13 cellular contexts compared by ENCODE assay signal in the genomic region with DNA sequence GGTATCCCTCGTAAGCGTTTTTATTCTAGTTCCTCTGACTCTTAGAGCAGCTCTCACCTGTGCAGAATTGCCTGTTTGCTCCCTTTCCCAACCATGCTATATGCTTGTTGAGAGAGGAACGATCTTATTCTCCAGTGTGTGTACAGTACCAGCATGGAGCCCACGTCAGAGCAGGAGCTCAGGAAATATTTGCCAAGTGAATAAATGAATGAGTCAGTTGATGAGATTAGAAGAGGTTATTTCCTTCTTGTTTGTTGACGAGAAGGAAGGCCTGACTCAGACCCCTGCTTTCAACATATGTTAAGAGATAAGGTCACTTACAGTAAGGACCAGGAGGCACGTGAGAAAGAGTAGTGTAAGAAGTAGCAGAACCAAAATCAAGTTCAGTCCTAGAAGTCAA.
DNase-seq lines count a peak whose midpoint lies in the region; ATAC-seq and TF ChIP-seq lines count a peak whose summit lies in the region.
"Had no signal": no experiment of that assay in that cellular context is flagged by ENCODE, and none has a peak within 500 bp of the region (broad histone marks: within the 10 kb centered on the region; RNA-seq: fewer than 3 reads in every experiment).

No MANE protein-coding gene starts in this region.

- peaks cover 3% of the 10 kb centered on the region for H3K4me1 Mint-ChIP-seq in activated T-helper 17 cell treated with anti-CD3 and anti-CD28 coated beads, Interleukin-2, amount 50 U/mL, for 72 hours
- no peaks in the 10 kb centered on the region for H3K4me1 Mint-ChIP-seq in CD8-positive, alpha-beta T cell (ENCODE audit: low read depth)
- peaks cover 3% of the 10 kb centered on the region for H3K4me1 Mint-ChIP-seq in activated T-helper 2 cell treated with anti-CD3 and anti-CD28 coated beads, Interferon-gamma antibody, Interleukin-2, Interleukin-4, amounts not matched to agents 10 μg/mL and 5 μg/mL and 100 μg/mL, durations not matched to agents 14 hours and 24 hours and 36 hours (ENCODE audit: low read depth)
- H3K4me1 Mint-ChIP-seq: immature natural killer cell had no signal

- CTCF ChIA-PET in AG04449 (lab: Yijun Ruan, JAX), result interaction anchor here (1.0 to 14.4 kb wide), 4 partner anchors 23 to 382 kb away, joined by 3 to 146 read pairs (median 12); a partner anchor contains a TSS
- CTCF ChIA-PET in CD8-positive, alpha-beta T cell (lab: Charles Lee), result no interaction called here

- DNase-seq in AG04449 (ENCODE audit: low read depth, low spot score), result peak; percentile 90
- peak; percentile 89 for DNase-seq in HS-5 (ENCODE audit: low read depth)
- DNase-seq in hepatocyte (ENCODE audit: low spot score), result peak; percentile 72
- DNase-seq in CD8-positive, alpha-beta T cell, result no peak
- no peak for DNase-seq in activated T-helper 2 cell treated with anti-CD3 and anti-CD28 coated beads, Interferon-gamma antibody, Interleukin-2, Interleukin-4, amounts not matched to agents 10 μg/mL and 5 μg/mL and 100 μg/mL, durations not matched to agents 14 hours and 24 hours and 36 hours (ENCODE audit: low spot score)
- DNase-seq: activated naive CD4-positive, alpha-beta T cell treated with anti-CD3 and anti-CD28 coated beads, Interleukin-2, amount 50 U/mL, for 16 hours; immature natural killer cell had no signal

- H3K36me3 Mint-ChIP-seq in activated T-helper 17 cell treated with anti-CD3 and anti-CD28 coated beads, Interleukin-2, amount 50 U/mL, for 72 hours (ENCODE audit: low read depth), result no peaks in the 10 kb centered on the region
- H3K36me3 Mint-ChIP-seq in CD8-positive, alpha-beta T cell, result no peaks in the 10 kb centered on the region
- no peaks in the 10 kb centered on the region for H3K36me3 Mint-ChIP-seq in activated T-helper 2 cell treated with anti-CD3 and anti-CD28 coated beads, Interferon-gamma antibody, Interleukin-2, Interleukin-4, amounts not matched to agents 10 μg/mL and 5 μg/mL and 100 μg/mL, durations not matched to agents 14 hours and 24 hours and 36 hours (ENCODE audit: low read depth)
- H3K36me3 Mint-ChIP-seq: immature natural killer cell had no signal

- H3K27me3 ChIP-seq in hepatocyte, result no peaks in the 10 kb centered on the region
- H3K27me3 ChIP-seq in CD8-positive, alpha-beta T cell (ENCODE audit: insufficient read depth, low read length), result no peaks in the 10 kb centered on the region
- H3K27me3 ChIP-seq: neutrophil had no signal

- H3K27ac ChIP-seq in hepatocyte, result peak overlapping the region; percentile 74
- no peak overlapping the region for H3K27ac ChIP-seq in CD8-positive, alpha-beta T cell (ENCODE audit: low read depth, low read length)
- H3K27ac ChIP-seq: C4-2B, neutrophil had no signal

- ATAC-seq in activated T-helper 17 cell treated with anti-CD3 and anti-CD28 coated beads, Interleukin-2, amount 50 U/mL, for 72 hours (replicated peaks), result peak; percentile 28
- ATAC-seq in GM21526 (IDR thresholded peaks at IDR 0.05; ENCODE audit: low FRiP score, unreplicated experiment), result no peak
- ATAC-seq in CD8-positive, alpha-beta T cell, result no peak
- ATAC-seq in HG02885 (IDR thresholded peaks at IDR 0.05; ENCODE audit: poor library complexity, unreplicated experiment), result no peak
- ATAC-seq: GM12878 had no signal

- TF ChIP-seq CTCF in AG04449 (IDR thresholded peaks at IDR 0.05; ENCODE audit: insufficient read depth, low read length, missing control alignments) (no peak), hepatocyte (IDR thresholded peaks at IDR 0.05; ENCODE audit: poor library complexity) (no peak)
- no peak for TF ChIP-seq CTCF in CD8-positive, alpha-beta T cell (IDR thresholded peaks at IDR 0.05)

- H3K27ac Mint-ChIP-seq in activated T-helper 17 cell treated with anti-CD3 and anti-CD28 coated beads, Interleukin-2, amount 50 U/mL, for 72 hours, result no peak overlapping the region
- no peak overlapping the region for H3K27ac Mint-ChIP-seq in CD8-positive, alpha-beta T cell
- H3K27ac Mint-ChIP-seq in activated T-helper 2 cell treated with anti-CD3 and anti-CD28 coated beads, Interferon-gamma antibody, Interleukin-2, Interleukin-4, amounts not matched to agents 10 μg/mL and 5 μg/mL and 100 μg/mL, durations not matched to agents 14 hours and 24 hours and 36 hours, result no peak overlapping the region
- H3K27ac Mint-ChIP-seq: immature natural killer cell had no signal

- no peaks in the 10 kb centered on the region for H4K20me1 ChIP-seq in hepatocyte (ENCODE audit: insufficient read depth, poor library complexity, severe bottlenecking)

- no peak overlapping the region for H2AFZ ChIP-seq in hepatocyte

- H3K27me3 Mint-ChIP-seq in activated T-helper 17 cell treated with anti-CD3 and anti-CD28 coated beads, Interleukin-2, amount 50 U/mL, for 72 hours, result peaks cover 2% of the 10 kb centered on the region
- H3K27me3 Mint-ChIP-seq in CD8-positive, alpha-beta T cell (ENCODE audit: low read depth), result peaks cover 6% of the 10 kb centered on the region
- peaks cover 1% of the 10 kb centered on the region for H3K27me3 Mint-ChIP-seq in activated T-helper 2 cell treated with anti-CD3 and anti-CD28 coated beads, Interferon-gamma antibody, Interleukin-2, Interleukin-4, amounts not matched to agents 10 μg/mL and 5 μg/mL and 100 μg/mL, durations not matched to agents 14 hours and 24 hours and 36 hours (ENCODE audit: low read depth)

- WGBS in hepatocyte (ENCODE audit: low lambda C conversion rate, missing lambda C conversion rate), result 70% methylated on average over 6 of the region's 6 CpGs

- no peaks in the 10 kb centered on the region for H3K9me2 ChIP-seq in hepatocyte (replicated peaks; ENCODE audit: insufficient read depth)

- no peaks in the 10 kb centered on the region for H3K36me3 ChIP-seq in hepatocyte (replicated peaks; ENCODE audit: insufficient read depth, low read depth)
- no peaks in the 10 kb centered on the region for H3K36me3 ChIP-seq in CD8-positive, alpha-beta T cell (ENCODE audit: insufficient read depth, low read length)
- H3K36me3 ChIP-seq: neutrophil had no signal

- POLR2A ChIA-PET in AG04449 (lab: Yijun Ruan, JAX), result interaction anchor here (0.6 to 0.8 kb wide), 2 partner anchors 12 to 196 kb away, joined by 3 read pairs; no protein-coding TSS in a partner anchor
- POLR2A ChIA-PET in CD8-positive, alpha-beta T cell (lab: Charles Lee), result no interaction called here

- no peaks in the 10 kb centered on the region for H3K79me2 ChIP-seq in hepatocyte

- H3K4me2 ChIP-seq in hepatocyte, result no peak overlapping the region

- no peaks in the 10 kb centered on the region for H3K9me3 ChIP-seq in hepatocyte (ENCODE audit: low read depth)
- no peaks in the 10 kb centered on the region for H3K9me3 ChIP-seq in CD8-positive, alpha-beta T cell (ENCODE audit: low read length)
- H3K9me3 ChIP-seq: neutrophil had no signal

- H3K4me3 ChIP-seq in AG04449 (ENCODE audit: low read depth, low read length) (no peak overlapping the region), hepatocyte (no peak overlapping the region)
- no peak overlapping the region for H3K4me3 ChIP-seq in CD8-positive, alpha-beta T cell (ENCODE audit: low read depth, low read length)
- H3K4me3 ChIP-seq: GM12878 had no signal

- peaks cover 11% of the 10 kb centered on the region for H3K4me1 ChIP-seq in hepatocyte (ENCODE audit: insufficient read depth)
- no peaks in the 10 kb centered on the region for H3K4me1 ChIP-seq in CD8-positive, alpha-beta T cell (ENCODE audit: insufficient read depth, low read length)

- no peak overlapping the region for H3K4me3 Mint-ChIP-seq in activated T-helper 17 cell treated with anti-CD3 and anti-CD28 coated beads, Interleukin-2, amount 50 U/mL, for 72 hours
- H3K4me3 Mint-ChIP-seq in CD8-positive, alpha-beta T cell, result no peak overlapping the region
- H3K4me3 Mint-ChIP-seq in activated T-helper 2 cell treated with anti-CD3 and anti-CD28 coated beads, Interferon-gamma antibody, Interleukin-2, Interleukin-4, amounts not matched to agents 10 μg/mL and 5 μg/mL and 100 μg/mL, durations not matched to agents 14 hours and 24 hours and 36 hours (ENCODE audit: low read depth), result no peak overlapping the region
- H3K4me3 Mint-ChIP-seq: immature natural killer cell had no signal

- no peaks in the 10 kb centered on the region for H3K9me3 Mint-ChIP-seq in activated T-helper 17 cell treated with anti-CD3 and anti-CD28 coated beads, Interleukin-2, amount 50 U/mL, for 72 hours
- no peaks in the 10 kb centered on the region for H3K9me3 Mint-ChIP-seq in CD8-positive, alpha-beta T cell
- no peaks in the 10 kb centered on the region for H3K9me3 Mint-ChIP-seq in activated T-helper 2 cell treated with anti-CD3 and anti-CD28 coated beads, Interferon-gamma antibody, Interleukin-2, Interleukin-4, amounts not matched to agents 10 μg/mL and 5 μg/mL and 100 μg/mL, durations not matched to agents 14 hours and 24 hours and 36 hours
- H3K9me3 Mint-ChIP-seq: immature natural killer cell had no signal

- intact Hi-C loops in CD8-positive, alpha-beta T cell (cut with DNase I, micrococcal nuclease), result no loop called here
- intact Hi-C loops in activated T-helper 2 cell treated with anti-CD3 and anti-CD28 coated beads, Interferon-gamma antibody, Interleukin-2, Interleukin-4, amounts not matched to agents 10 μg/mL and 5 μg/mL and 100 μg/mL, durations not matched to agents 14 hours and 24 hours and 36 hours (cut with micrococcal nuclease), result no loop called here

Comparison
In these comparisons a context has a peak if more than half of its experiments do, and no peak if none do; other contexts are left out.
1. DNase-seq: peak in AG04449 (single experiment), HS-5 (single experiment) and hepatocyte (single experiment); none in CD8-positive, alpha-beta T cell (0 of 7) and activated T-helper 2 cell treated with anti-CD3 and anti-CD28 coated beads, Interferon-gamma antibody, Interleukin-2, Interleukin-4, amounts not matched to agents 10 μg/mL and 5 μg/mL and 100 μg/mL, durations not matched to agents 14 hours and 24 hours and 36 hours (single experiment).